14 cellular contexts compared by ENCODE assay signal in genomic region chr19:931860-932646, GRCh38. TPM values are rescaled to one million over a fixed set of nuclear protein-coding genes. Genes with fewer than 3 reads are reported as not detected.
DNase-seq lines count a peak whose midpoint lies in the region; ATAC-seq, FAIRE-seq and TF ChIP-seq lines count a peak whose summit lies in the region.
"Had no signal": no experiment of that assay in that cellular context is flagged by ENCODE, and none has a peak within 500 bp of the region (broad histone marks: within the 10 kb centered on the region; RNA-seq: fewer than 3 reads in every experiment).

No MANE protein-coding gene starts in this region.

- ATAC-seq in heart left ventricle (no peak), right cardiac atrium (no peak), upper lobe of left lung (ENCODE audit: low FRiP score in 2 of 2) (no peak)

- peaks cover 16% of the 10 kb centered on the region for H4K20me1 ChIP-seq in astrocyte (ENCODE audit: insufficient read depth, low read length)

- no peaks in the 10 kb centered on the region for H3K9me3 Mint-ChIP-seq in astrocyte (ENCODE audit: unreplicated experiment)
- no peaks in the 10 kb centered on the region for H3K9me3 Mint-ChIP-seq in mesothelial cell of epicardium

- 87 to 91% (median 88%) methylated on average over 30 to 32 of the region's 32 CpGs for WGBS in heart left ventricle, 4 donors
- 88% methylated on average over 32 of the region's 32 CpGs for WGBS in right cardiac atrium
- 86 to 88% methylated on average over 27 to 32 of the region's 32 CpGs for WGBS in upper lobe of left lung, 2 donors

- H3K36me3 Mint-ChIP-seq in astrocyte (ENCODE audit: low read depth, unreplicated experiment): peaks cover 6% of the 10 kb centered on the region
- peaks cover 9% of the 10 kb centered on the region for H3K36me3 Mint-ChIP-seq in mesothelial cell of epicardium

- H3K9me3 ChIP-seq in heart left ventricle (no peaks in the 10 kb centered on the region), right cardiac atrium (ENCODE audit: control insufficient read depth, low read length) (no peaks in the 10 kb centered on the region), astrocyte (ENCODE audit: insufficient read depth, low read depth, low read length) (no peaks in the 10 kb centered on the region), upper lobe of left lung (no peaks in the 10 kb centered on the region)

- peak overlapping the region; percentile 71 for H3K4me2 ChIP-seq in astrocyte (ENCODE audit: low read length)

- H3K4me3 ChIP-seq in heart left ventricle (peak overlapping the region in 3 of 12 donors; percentile 31 to 44 (median 35)), right cardiac atrium (ENCODE audit: low read length) (no peak overlapping the region), astrocyte (ENCODE audit: insufficient read depth, low read depth, low read length) (no peak overlapping the region), upper lobe of left lung (no peak overlapping the region)
- H3K4me3 ChIP-seq: lung had no signal

- H3K27me3 Mint-ChIP-seq in astrocyte (ENCODE audit: low read depth, unreplicated experiment): no peaks in the 10 kb centered on the region
- H3K27me3 Mint-ChIP-seq in mesothelial cell of epicardium (ENCODE audit: low read depth): no peaks in the 10 kb centered on the region

- H3K4me1 Mint-ChIP-seq in astrocyte (ENCODE audit: low read depth, unreplicated experiment): peaks cover 7% of the 10 kb centered on the region
- peaks cover 15% of the 10 kb centered on the region for H3K4me1 Mint-ChIP-seq in mesothelial cell of epicardium

- H3K79me2 ChIP-seq in astrocyte (ENCODE audit: insufficient read depth, low read length): peaks cover 49% of the 10 kb centered on the region

- H3K27me3 ChIP-seq in heart left ventricle (no peaks in the 10 kb centered on the region), right cardiac atrium (ENCODE audit: control insufficient read depth, insufficient read depth) (no peaks in the 10 kb centered on the region), astrocyte (ENCODE audit: insufficient read depth, low read length) (no peaks in the 10 kb centered on the region), upper lobe of left lung (no peaks in the 10 kb centered on the region)

- H3K4me3 Mint-ChIP-seq in astrocyte (ENCODE audit: unreplicated experiment) (no peak overlapping the region), mesothelial cell of epicardium (no peak overlapping the region)

- no peak for TF ChIP-seq EP300 in upper lobe of left lung (IDR thresholded peaks at IDR 0.05)

- H2AFZ ChIP-seq in astrocyte (ENCODE audit: low read depth, low read length): no peak overlapping the region

- H3K36me3 ChIP-seq in heart left ventricle (peaks cover 0 to 9% (median 0%) of the 10 kb centered on the region in 9 donors), astrocyte (ENCODE audit: insufficient read depth, low read length) (no peaks in the 10 kb centered on the region), upper lobe of left lung (peaks cover 0 to 18% (median 11%) of the 10 kb centered on the region in 4 donors)

- peaks cover 4 to 49% (median 38%) of the 10 kb centered on the region in 12 donors for H3K4me1 ChIP-seq in heart left ventricle
- peaks cover 4% of the 10 kb centered on the region for H3K4me1 ChIP-seq in right cardiac atrium (ENCODE audit: control insufficient read depth, insufficient read depth, low read length)
- peaks cover 38% of the 10 kb centered on the region for H3K4me1 ChIP-seq in astrocyte (ENCODE audit: insufficient read depth, low read length)
- peaks cover 55 to 61% (median 58%) of the 10 kb centered on the region in 4 donors for H3K4me1 ChIP-seq in upper lobe of left lung

- no peak for FAIRE-seq in astrocyte (lab: Jason Lieb, UNC)
- FAIRE-seq: urothelium cell line had no signal

- H3K9ac ChIP-seq in astrocyte (ENCODE audit: low read length): no peak overlapping the region

- H3K27ac ChIP-seq in heart left ventricle (peak overlapping the region in 8 of 12 donors; percentile 5 to 79 (median 72)), right cardiac atrium (ENCODE audit: low read length) (no peak overlapping the region), astrocyte (ENCODE audit: low read depth, low read length) (no peak overlapping the region), upper lobe of left lung (peak overlapping the region; percentile 49 to 79 (median 66))

- DNase-seq in heart left ventricle (no peak), right cardiac atrium (no peak), astrocyte (ENCODE audit: low read depth) (no peak), mesothelial cell of epicardium (ENCODE audit: low spot score in 2 of 2, unreplicated experiment in 2 of 2) (no peak), upper lobe of left lung (no peak), SHP77 treated with DMSO at 0.1 percent for 48 hours (lab: John Stamatoyannopoulos, UW) (no peak), A172 (ENCODE audit: low spot score) (no peak)
- no peak for DNase-seq in NK-92 treated with Interleukin-12 subunit alpha and Interleukin-12 subunit beta, amount 100 ng/mL, for 24 hours (lab: John Stamatoyannopoulos, UW)
- DNase-seq: effector CD4-positive, alpha-beta T cell; GDM1; head of caudate nucleus; NCI-H146 had no signal

- no peak for TF ChIP-seq POLR2A in heart left ventricle (IDR thresholded peaks at IDR 0.05)
- TF ChIP-seq POLR2A in upper lobe of left lung (IDR thresholded peaks at IDR 0.05): no peak

- H3K27ac Mint-ChIP-seq in astrocyte (ENCODE audit: unreplicated experiment): peak overlapping the region; percentile 18
- peak overlapping the region; percentile 82 for H3K27ac Mint-ChIP-seq in mesothelial cell of epicardium

- no peak for TF ChIP-seq CTCF in heart left ventricle (IDR thresholded peaks at IDR 0.05)
- TF ChIP-seq CTCF in astrocyte (IDR thresholded peaks at IDR 0.05; ENCODE audit: insufficient read depth, low read depth, low read length): no peak
- TF ChIP-seq CTCF in mesothelial cell of epicardium (IDR thresholded peaks at IDR 0.05; ENCODE audit: unreplicated experiment): no peak
- TF ChIP-seq CTCF in upper lobe of left lung (IDR thresholded peaks at IDR 0.05): no peak

- intact Hi-C loops in heart left ventricle (cut with DNase I): no loop called here
- intact Hi-C loops in right cardiac atrium (cut with DNase I): no loop called here

RNA-seq across cellular contexts. Expression of gene ARID3A, which starts 6.2 kb away (rescaled TPM):
- total RNA-seq in heart left ventricle (10 to 100 TPM in 1 of 9 donors, 1 to 10 TPM in 8; 1.9 to 15.7 (median 5.8) TPM), right cardiac atrium (1 to 10 TPM; 4.2 to 6.2 (median 5.6) TPM), astrocyte (100 and 106 TPM in 2 replicates), mesothelial cell of epicardium (65.9 to 72.4 TPM (median 70.6 TPM) in 3 replicates), upper lobe of left lung (10 to 100 TPM in 4 of 6 donors, 1 to 10 TPM in 2; 7.1 to 54.5 (median 19.2) TPM)
- polyA plus RNA-seq in heart left ventricle (1 to 10 TPM; 3.9 to 5.9 TPM), right cardiac atrium (3.3 TPM)
- 2.4 and 4.4 TPM in 2 replicates for total RNA-seq in A172 (2014; rRNA removed; shearing (Covaris generic))

RNA-seq across cellular contexts. Expression of gene KISS1R, which starts 14.9 kb away (rescaled TPM):
- total RNA-seq in heart left ventricle (not detected), right cardiac atrium (not detected), astrocyte (not detected in 2 replicates), mesothelial cell of epicardium (1.0 to 1.5 TPM (median 1.1 TPM) in 3 replicates), upper lobe of left lung (not detected)
- polyA plus RNA-seq in heart left ventricle (not detected), right cardiac atrium (not detected)
- total RNA-seq in A172 (2014; rRNA removed; shearing (Covaris generic)): not detected in 2 replicates

RNA-seq across cellular contexts. Expression of gene R3HDM4, which starts 19.0 kb away (rescaled TPM):
- total RNA-seq in heart left ventricle: 10 to 100 TPM; 17.1 to 35.5 (median 23.8) TPM
- 10 to 100 TPM; 30.4 to 47.1 TPM for polyA plus RNA-seq in heart left ventricle
- total RNA-seq in right cardiac atrium: 10 to 100 TPM; 18.6 to 31.2 (median 21.2) TPM
- 25.8 TPM for polyA plus RNA-seq in right cardiac atrium
- total RNA-seq in astrocyte: 57.9 and 60.0 TPM in 2 replicates
- total RNA-seq in mesothelial cell of epicardium: 47.4 to 50.5 TPM (median 49.5 TPM) in 3 replicates
- 10 to 100 TPM; 39.6 to 71.2 (median 63.3) TPM for total RNA-seq in upper lobe of left lung
- total RNA-seq in A172 (2014; rRNA removed; shearing (Covaris generic)): 23.0 and 29.7 TPM in 2 replicates

RNA-seq across cellular contexts. Expression of gene RNU6-9, which starts 38.8 kb away (rescaled TPM):
- total RNA-seq in heart left ventricle: not detected
- polyA plus RNA-seq in heart left ventricle: not detected
- not detected for total RNA-seq in right cardiac atrium
- polyA plus RNA-seq in right cardiac atrium: not detected
- not detected in 2 replicates for total RNA-seq in astrocyte
- total RNA-seq in mesothelial cell of epicardium: not detected in 3 replicates
- total RNA-seq in upper lobe of left lung: not detected
- not detected in 2 replicates for total RNA-seq in A172 (2014; rRNA removed; shearing (Covaris generic))
- total RNA-seq: lung had no signal
- polyA plus RNA-seq: lung had no signal

RNA-seq across cellular contexts. Expression of gene MED16, which starts 39.1 kb away (rescaled TPM):
- total RNA-seq in heart left ventricle (10 to 100 TPM; 17.5 to 41.9 (median 28.5) TPM), right cardiac atrium (10 to 100 TPM; 23.9 to 28.4 (median 25.4) TPM), astrocyte (41.4 and 45.0 TPM in 2 replicates), mesothelial cell of epicardium (79.8 to 87.8 TPM (median 80.0 TPM) in 3 replicates), upper lobe of left lung (100 to 1,000 TPM in 2 of 6 donors, 10 to 100 TPM in 4; 33.5 to 110 (median 62.1) TPM)
- polyA plus RNA-seq in heart left ventricle (10 to 100 TPM; 19.8 to 25.6 TPM), right cardiac atrium (21.3 TPM)
- total RNA-seq in A172 (2014; rRNA removed; shearing (Covaris generic)): 15.2 and 17.2 TPM in 2 replicates

Comparison
In these comparisons a context has a peak if more than half of its experiments do, and no peak if none do; other contexts are left out.
1. H3K27ac ChIP-seq: peak in heart left ventricle (8 of 12) and upper lobe of left lung (4 of 4); none in right cardiac atrium (single experiment) and astrocyte (single experiment).